Comparison of ENCODE assay signal across 13 cellular contexts in the genomic region with DNA sequence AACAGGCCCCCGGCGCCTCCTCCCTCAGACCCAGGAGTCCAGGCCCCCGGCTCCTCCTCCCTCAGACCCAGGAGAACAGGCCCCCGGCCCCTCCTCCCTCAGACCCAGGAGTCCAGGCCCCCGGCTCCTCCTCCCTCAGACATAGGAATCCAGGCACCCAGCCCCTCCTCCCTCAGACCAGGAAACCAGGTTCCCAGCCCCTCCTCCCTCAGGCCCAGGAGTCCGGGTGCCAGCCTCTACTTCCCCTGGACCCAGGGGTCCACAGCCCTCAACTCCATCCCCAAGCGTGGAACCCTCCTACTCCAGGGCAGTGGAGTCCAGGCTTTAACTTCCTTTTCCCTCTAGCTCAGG. TPM values are rescaled to one million over a fixed set of nuclear protein-coding genes. Genes with fewer than 3 reads are reported as not detected.
DNase-seq lines count a peak whose midpoint lies in the region; ATAC-seq, FAIRE-seq and TF ChIP-seq lines count a peak whose summit lies in the region.
"Had no signal": no experiment of that assay in that cellular context is flagged by ENCODE, and none has a peak within 500 bp of the region (broad histone marks: within the 10 kb centered on the region; RNA-seq: fewer than 3 reads in every experiment).

No MANE protein-coding gene starts in this region.

- H3K4me3 ChIP-seq in IMR-90 (ENCODE audit: insufficient read depth, low read depth, low read length) (no peak overlapping the region), keratinocyte (ENCODE audit: control insufficient read depth in 2 of 3, extremely low read depth in 1 of 3, insufficient read depth in 2 of 3, low read depth in 1 of 3, low read length in 3 of 3) (peak overlapping the region; percentile 36 to 63 (median 62))
- H3K4me3 ChIP-seq: GM12878, uterus had no signal

- ATAC-seq in IMR-90 (ENCODE audit: low read depth): no peak
- ATAC-seq in stimulated activated effector memory CD8-positive, alpha-beta T cell treated with anti-CD3 and anti-CD28 coated beads, Interleukin-12 subunit alpha, Interleukin-12 subunit beta, amount 100 ng/mL, for 72 hours: no peak
- ATAC-seq in left lobe of liver: no peak

- peaks cover 6% of the 10 kb centered on the region for H3K4me1 Mint-ChIP-seq in MCF 10A (ENCODE audit: insufficient read depth, unreplicated experiment)
- H3K4me1 Mint-ChIP-seq in stimulated activated effector memory CD8-positive, alpha-beta T cell treated with anti-CD3 and anti-CD28 coated beads, Interleukin-12 subunit alpha, Interleukin-12 subunit beta, amount 100 ng/mL, for 72 hours: peaks cover 11% of the 10 kb centered on the region

- intact Hi-C loops in IMR-90 (cut with micrococcal nuclease): no loop called here
- intact Hi-C loops in MCF 10A (cut with micrococcal nuclease): no loop called here

- H2BK120ac ChIP-seq in IMR-90 (ENCODE audit: low read depth, low read length): no peak overlapping the region

- no peak overlapping the region for H2BK15ac ChIP-seq in IMR-90 (ENCODE audit: low read depth, low read length)

- no peak overlapping the region for H3K23ac ChIP-seq in IMR-90 (ENCODE audit: low read depth, low read length)

- H2BK20ac ChIP-seq in IMR-90 (ENCODE audit: low read depth, low read length): no peak overlapping the region

- H3K9me1 ChIP-seq in IMR-90 (ENCODE audit: insufficient read depth, low read length) (no peaks in the 10 kb centered on the region), keratinocyte (ENCODE audit: control insufficient read depth, extremely low read depth, insufficient read depth, low read length) (no peaks in the 10 kb centered on the region)

- H3K79me1 ChIP-seq in IMR-90 (ENCODE audit: low read depth in 1 of 2, low read length in 2 of 2): no peaks in the 10 kb centered on the region; a peak in 1 of 4 replicates

- no peak overlapping the region for H4K91ac ChIP-seq in IMR-90 (ENCODE audit: insufficient read depth, low read depth, low read length)

- H3K4me3 Mint-ChIP-seq in MCF 10A (ENCODE audit: unreplicated experiment): peak overlapping the region; percentile 69
- no peak overlapping the region for H3K4me3 Mint-ChIP-seq in stimulated activated effector memory CD8-positive, alpha-beta T cell treated with anti-CD3 and anti-CD28 coated beads, Interleukin-12 subunit alpha, Interleukin-12 subunit beta, amount 100 ng/mL, for 72 hours
- H3K4me3 Mint-ChIP-seq: activated CD4-positive, alpha-beta memory T cell treated with anti-CD3 and anti-CD28 coated beads, Interleukin-2, amount 10 ng/mL, durations not matched to agents 7 days and 5 days; T-cell had no signal

- H3K18ac ChIP-seq in IMR-90 (ENCODE audit: low read depth, low read length): no peak overlapping the region

- H3K4ac ChIP-seq in IMR-90 (ENCODE audit: low read depth, low read length): no peak overlapping the region

- no peak overlapping the region for H3K56ac ChIP-seq in IMR-90 (ENCODE audit: extremely low read depth, insufficient read depth, low read length)

- H3K36me3 ChIP-seq in IMR-90 (ENCODE audit: control insufficient read depth, insufficient read depth, low read length) (peaks cover 6% of the 10 kb centered on the region; the same call in 1 of the 2 replicates), keratinocyte (ENCODE audit: control insufficient read depth in 2 of 2, extremely low read depth in 1 of 2, insufficient read depth in 2 of 2, low read length in 2 of 2) (peaks cover 0 to 3% of the 10 kb centered on the region in 2 experiments)
- H3K36me3 ChIP-seq: uterus had no signal

- dilution Hi-C loops in IMR-90 (cut with HindIII; ENCODE audit: low sequenced_read_pairs, unreplicated experiment): no loop called here
- dilution Hi-C loops in keratinocyte (cut with MboI; ENCODE audit: extremely low pct_ligation_motif_present, low sequenced_read_pairs): no loop called here

- in situ Hi-C loops in IMR-90 (cut with MboI; ENCODE audit: low sequenced_read_pairs) (no loop called here), KBM-7 (cut with MboI; ENCODE audit: low pct_unique_long_range_greater_than_20kb, low sequenced_read_pairs) (no loop called here)

- H3K27me3 ChIP-seq in IMR-90 (ENCODE audit: control insufficient read depth, insufficient read depth, low read length): no peaks in the 10 kb centered on the region
- H3K27me3 ChIP-seq in keratinocyte (ENCODE audit: control insufficient read depth, extremely low read depth, insufficient read depth, low read length): no peaks in the 10 kb centered on the region
- H3K27me3 ChIP-seq: dorsolateral prefrontal cortex, uterus had no signal

- no peak overlapping the region for H4K5ac ChIP-seq in IMR-90 (ENCODE audit: low read depth, low read length)

- POLR2A ChIA-PET in IMR-90 (lab: Charles Lee; ENCODE audit: unreplicated experiment): no interaction called here
- POLR2A ChIA-PET in MCF 10A (lab: Yijun Ruan, JAX): interaction anchor here (1.3 to 2.2 kb wide), 8 partner anchors 16 to 57 kb away, joined by 3 to 24 read pairs (median 7); partner anchors contain the start of genes CNOT3, MBOAT7, PRPF31 and RPS9

- H3K9me3 ChIP-seq in IMR-90 (ENCODE audit: control insufficient read depth, insufficient read depth, low read length): no peaks in the 10 kb centered on the region
- no peaks in the 10 kb centered on the region for H3K9me3 ChIP-seq in keratinocyte (ENCODE audit: control insufficient read depth, low read depth, low read length)
- H3K9me3 ChIP-seq: uterus had no signal

- H2AFZ ChIP-seq in IMR-90 (replicated peaks; ENCODE audit: low read length, poor library complexity) (peak overlapping the region; percentile 75), keratinocyte (ENCODE audit: control insufficient read depth, low read length) (no peak overlapping the region)

- H3K36me3 Mint-ChIP-seq in MCF 10A (ENCODE audit: insufficient read depth, unreplicated experiment): peaks cover 20% of the 10 kb centered on the region
- H3K36me3 Mint-ChIP-seq in stimulated activated effector memory CD8-positive, alpha-beta T cell treated with anti-CD3 and anti-CD28 coated beads, Interleukin-12 subunit alpha, Interleukin-12 subunit beta, amount 100 ng/mL, for 72 hours: peaks cover 33% of the 10 kb centered on the region
- H3K36me3 Mint-ChIP-seq: activated naive CD4-positive, alpha-beta T cell treated with anti-CD3 and anti-CD28 coated beads, Interleukin-2, amount 50 U/mL, for 72 hours had no signal

- CTCF ChIA-PET in IMR-90 (lab: Yijun Ruan, JAX): no interaction called here
- CTCF ChIA-PET in MCF 10A (lab: Yijun Ruan, JAX): interaction anchor here (0.5 to 2.2 kb wide), 6 partner anchors 9 to 373 kb away, joined by 3 to 11 read pairs (median 4); no protein-coding TSS in a partner anchor

- WGBS in IMR-90 (ENCODE audit: extremely low coverage in 2 of 2, insufficient read length in 1 of 2), 2 experiments: 58% methylated on average over 3 of the region's 7 CpGs; no CpG with 5 or more reads in 1 of the 2 experiments

- TF ChIP-seq CTCF in IMR-90 (conservative IDR thresholded peaks at IDR 0.05; ENCODE audit: low read depth, low read length) (no peak), MCF 10A (IDR thresholded peaks at IDR 0.05; ENCODE audit: unreplicated experiment) (no peak), keratinocyte (optimal IDR thresholded peaks at IDR 0.05 in 1 of 3, IDR thresholded peaks at IDR 0.05 in 1 of 3, conservative IDR thresholded peaks at IDR 0.05 in 1 of 3; ENCODE audit: extremely low read depth in 1 of 3, insufficient read depth in 2 of 3, low read length in 3 of 3) (no peak)

- H3K9ac ChIP-seq in IMR-90 (ENCODE audit: low read depth, low read length) (no peak overlapping the region), keratinocyte (ENCODE audit: control insufficient read depth, extremely low read depth, insufficient read depth, low read length) (peak overlapping the region; percentile 62)

- H3K27ac ChIP-seq in IMR-90 (ENCODE audit: insufficient read depth, low read length) (no peak overlapping the region), keratinocyte (ENCODE audit: control insufficient read depth, insufficient read depth, low read length) (peak overlapping the region; percentile 20)
- H3K27ac ChIP-seq: dorsolateral prefrontal cortex had no signal

- H3K9me3 Mint-ChIP-seq in MCF 10A (ENCODE audit: unreplicated experiment): no peaks in the 10 kb centered on the region
- H3K9me3 Mint-ChIP-seq in stimulated activated effector memory CD8-positive, alpha-beta T cell treated with anti-CD3 and anti-CD28 coated beads, Interleukin-12 subunit alpha, Interleukin-12 subunit beta, amount 100 ng/mL, for 72 hours: no peaks in the 10 kb centered on the region
- H3K9me3 Mint-ChIP-seq: activated CD4-positive, alpha-beta memory T cell treated with anti-CD3 and anti-CD28 coated beads, Interleukin-2, amount 10 ng/mL, durations not matched to agents 7 days and 5 days; activated naive CD4-positive, alpha-beta T cell treated with anti-CD3 and anti-CD28 coated beads, Interleukin-2, amount 50 U/mL, for 72 hours; T-cell had no signal

- no peak overlapping the region for H3K4me2 ChIP-seq in IMR-90 (ENCODE audit: low read depth, low read length)
- peak overlapping the region; percentile 73 for H3K4me2 ChIP-seq in keratinocyte (ENCODE audit: control insufficient read depth, extremely low read depth, insufficient read depth, low read depth, low read length)

- no peak for DNase-seq in IMR-90
- no peak for DNase-seq in MCF 10A (ENCODE audit: unreplicated experiment)
- no peak for DNase-seq in keratinocyte (ENCODE audit: low read depth, low spot score)
- no peak for DNase-seq in stimulated activated effector memory CD8-positive, alpha-beta T cell treated with anti-CD3 and anti-CD28 coated beads, Interleukin-12 subunit alpha, Interleukin-12 subunit beta, amount 100 ng/mL, for 72 hours (ENCODE audit: low spot score in 2 of 2)
- DNase-seq in left lobe of liver (ENCODE audit: low spot score): no peak
- DNase-seq in KBM-7: no peak
- DNase-seq in COLO668 (lab: John Stamatoyannopoulos, UW; ENCODE audit: unreplicated experiment): no peak
- DNase-seq: activated CD4-positive, alpha-beta memory T cell treated with anti-CD3 and anti-CD28 coated beads, Interleukin-2, amount 10 ng/mL, durations not matched to agents 7 days and 5 days; dorsolateral prefrontal cortex; T-cell; uterus had no signal

- no peak for TF ChIP-seq POLR2A in IMR-90 (IDR thresholded peaks at IDR 0.05; ENCODE audit: low read depth, low read length)

- TF ChIP-seq RAD21 in IMR-90 (IDR thresholded peaks at IDR 0.05; ENCODE audit: low read length): no peak

- H4K20me1 ChIP-seq in IMR-90 (ENCODE audit: insufficient read depth, low read length) (no peaks in the 10 kb centered on the region; the same call in 1 of the 2 replicates), keratinocyte (ENCODE audit: control insufficient read depth, extremely low read depth, insufficient read depth, low read length) (no peaks in the 10 kb centered on the region)

- H2AK9ac ChIP-seq in IMR-90 (replicated peaks; ENCODE audit: low read depth, low read length, poor library complexity): peak overlapping the region; percentile 72

- H3K79me2 ChIP-seq in keratinocyte (ENCODE audit: control insufficient read depth, insufficient read depth, low read length): no peaks in the 10 kb centered on the region

- H4K8ac ChIP-seq in IMR-90 (ENCODE audit: low read depth in 2 of 2, low read length in 2 of 2): no peak overlapping the region

- H2AK5ac ChIP-seq in IMR-90 (ENCODE audit: low read depth, low read length): no peak overlapping the region

- H3K27ac Mint-ChIP-seq in MCF 10A (ENCODE audit: low read depth, unreplicated experiment): peak overlapping the region; percentile 85
- peak overlapping the region; percentile 48 for H3K27ac Mint-ChIP-seq in stimulated activated effector memory CD8-positive, alpha-beta T cell treated with anti-CD3 and anti-CD28 coated beads, Interleukin-12 subunit alpha, Interleukin-12 subunit beta, amount 100 ng/mL, for 72 hours
- H3K27ac Mint-ChIP-seq: activated CD4-positive, alpha-beta memory T cell treated with anti-CD3 and anti-CD28 coated beads, Interleukin-2, amount 10 ng/mL, durations not matched to agents 7 days and 5 days; T-cell had no signal

- H2BK5ac ChIP-seq in IMR-90 (ENCODE audit: low read depth, low read length, poor library complexity, severe bottlenecking): no peak overlapping the region

- H3K14ac ChIP-seq in IMR-90 (replicated peaks; ENCODE audit: low read depth, low read length): no peak overlapping the region

- FAIRE-seq in keratinocyte (lab: Jason Lieb, UNC): no peak
- FAIRE-seq: GM12878 had no signal

- H3K27me3 Mint-ChIP-seq in MCF 10A (ENCODE audit: insufficient read depth, unreplicated experiment): no peaks in the 10 kb centered on the region
- H3K27me3 Mint-ChIP-seq: activated CD4-positive, alpha-beta memory T cell treated with anti-CD3 and anti-CD28 coated beads, Interleukin-2, amount 10 ng/mL, durations not matched to agents 7 days and 5 days; T-cell had no signal

- H3K4me1 ChIP-seq in IMR-90 (ENCODE audit: control insufficient read depth, insufficient read depth, low read length) (no peaks in the 10 kb centered on the region), keratinocyte (ENCODE audit: control insufficient read depth, extremely low read depth, insufficient read depth, low read length) (peaks cover 4% of the 10 kb centered on the region)
- H3K4me1 ChIP-seq: uterus had no signal

- BruUV-seq in IMR-90 (replicated peaks; lab: Mats Ljungman, UMichigan) (no TSS peak), MCF 10A (replicated peaks; lab: Mats Ljungman, UMichigan) (no TSS peak)

RNA-seq across cellular contexts. Expression of gene TMC4, which starts 0.6 kb away (rescaled TPM):
- total RNA-seq in IMR-90 (2012; rRNA removed) (0.28 and 0.72 TPM in 2 replicates), MCF 10A (2022) (3.7 and 6.1 TPM in 2 replicates), left lobe of liver (1.9 TPM)
- polyA plus RNA-seq in IMR-90 (2012; rRNA removed) (1.1 and 1.3 TPM in 2 replicates), keratinocyte (1.5 to 2.2 TPM (median 1.8 TPM) in 3 replicates)
- polyA plus RNA-seq in IMR-90 (2012; cell fraction: cytosol; rRNA removed): 2.3 and 2.6 TPM in 2 replicates
- 3.1 and 5.7 TPM in 2 replicates for polyA plus RNA-seq in IMR-90 (2012; cell fraction: nucleus; rRNA removed; ENCODE audit: low replicate concordance)
- polyA plus RNA-seq in keratinocyte (2011; ENCODE audit: low read depth): 2.8 TPM
- polyA plus RNA-seq in keratinocyte (2011; cell fraction: cytosol; rRNA removed): 1.0 and 2.2 TPM in 2 replicates
- 10.2 and 10.8 TPM in 2 replicates for polyA plus RNA-seq in keratinocyte (2011; cell fraction: nucleus; rRNA removed)
- polyA plus RNA-seq in keratinocyte (2012; ENCODE audit: low replicate concordance): 4.5 and 6.4 TPM in 2 replicates
- polyA minus RNA-seq in keratinocyte: 1.7 to 3.1 TPM (median 2.9 TPM) in 3 replicates
- polyA minus RNA-seq in keratinocyte (2011; cell fraction: cytosol; rRNA and poly(A)+ RNA removed): 2.3 TPM
- polyA minus RNA-seq in keratinocyte (2011; cell fraction: nucleus; rRNA and poly(A)+ RNA removed): 2.1 and 2.6 TPM in 2 replicates
- total RNA-seq: activated naive CD4-positive, alpha-beta T cell treated with anti-CD3 and anti-CD28 coated beads, Interleukin-2, amount 50 U/mL, for 72 hours had no signal

RNA-seq across cellular contexts. Expression of gene LENG1, which starts 12.9 kb away (rescaled TPM):
- total RNA-seq in IMR-90 (2012; rRNA removed): 2.7 and 5.0 TPM in 2 replicates
- 5.3 and 6.1 TPM in 2 replicates for polyA plus RNA-seq in IMR-90 (2012; rRNA removed)
- polyA plus RNA-seq in IMR-90 (2012; cell fraction: cytosol; rRNA removed): 4.1 and 8.6 TPM in 2 replicates
- polyA plus RNA-seq in IMR-90 (2012; cell fraction: nucleus; rRNA removed; ENCODE audit: low replicate concordance): 2.3 and 4.0 TPM in 2 replicates
- total RNA-seq in MCF 10A (2022): 6.1 and 8.2 TPM in 2 replicates
- 2.0 to 4.0 TPM (median 3.4 TPM) in 3 replicates for polyA plus RNA-seq in keratinocyte
- polyA plus RNA-seq in keratinocyte (2011; ENCODE audit: low read depth): 5.4 TPM
- 1.5 and 3.5 TPM in 2 replicates for polyA plus RNA-seq in keratinocyte (2011; cell fraction: cytosol; rRNA removed)
- 2.4 and 2.6 TPM in 2 replicates for polyA plus RNA-seq in keratinocyte (2011; cell fraction: nucleus; rRNA removed)
- polyA plus RNA-seq in keratinocyte (2012; ENCODE audit: low replicate concordance): 4.3 and 7.3 TPM in 2 replicates
- polyA minus RNA-seq in keratinocyte: 0.16 TPM in 1 of 3 replicates, not detected in the others
- 1.3 TPM for polyA minus RNA-seq in keratinocyte (2011; cell fraction: cytosol; rRNA and poly(A)+ RNA removed)
- 0.32 and 0.62 TPM in 2 replicates for polyA minus RNA-seq in keratinocyte (2011; cell fraction: nucleus; rRNA and poly(A)+ RNA removed)
- total RNA-seq in left lobe of liver: 1.3 TPM

RNA-seq across cellular contexts. Expression of gene MBOAT7, which starts 17.0 kb away (rescaled TPM):
- total RNA-seq in IMR-90 (2012; rRNA removed) (9.2 and 11.3 TPM in 2 replicates), MCF 10A (2022) (43.8 and 49.5 TPM in 2 replicates), left lobe of liver (34.3 TPM)
- polyA plus RNA-seq in IMR-90 (2012; rRNA removed) (121 and 137 TPM in 2 replicates), keratinocyte (41.3 to 70.2 TPM (median 62.7 TPM) in 3 replicates)
- polyA plus RNA-seq in IMR-90 (2012; cell fraction: cytosol; rRNA removed): 132 and 169 TPM in 2 replicates
- 124 and 275 TPM in 2 replicates for polyA plus RNA-seq in IMR-90 (2012; cell fraction: nucleus; rRNA removed; ENCODE audit: low replicate concordance)
- 6.9 TPM for polyA plus RNA-seq in keratinocyte (2011; ENCODE audit: low read depth)
- 40.0 and 79.8 TPM in 2 replicates for polyA plus RNA-seq in keratinocyte (2011; cell fraction: cytosol; rRNA removed)
- polyA plus RNA-seq in keratinocyte (2011; cell fraction: nucleus; rRNA removed): 146 and 213 TPM in 2 replicates
- 54.1 and 120 TPM in 2 replicates for polyA plus RNA-seq in keratinocyte (2012; ENCODE audit: low replicate concordance)
- polyA minus RNA-seq in keratinocyte: 41.1 to 132 TPM (median 55.3 TPM) in 3 replicates
- 195 TPM for polyA minus RNA-seq in keratinocyte (2011; cell fraction: cytosol; rRNA and poly(A)+ RNA removed)
- polyA minus RNA-seq in keratinocyte (2011; cell fraction: nucleus; rRNA and poly(A)+ RNA removed): 158 and 173 TPM in 2 replicates

RNA-seq across cellular contexts. Expression of gene TSEN34, which starts 18.7 kb away (rescaled TPM):
- total RNA-seq in IMR-90 (2012; rRNA removed) (32.1 and 34.4 TPM in 2 replicates), MCF 10A (2022) (28.0 and 40.1 TPM in 2 replicates), left lobe of liver (17.4 TPM)
- polyA plus RNA-seq in IMR-90 (2012; rRNA removed) (69.4 and 85.4 TPM in 2 replicates), keratinocyte (36.5 to 49.7 TPM (median 40.5 TPM) in 3 replicates)
- polyA plus RNA-seq in IMR-90 (2012; cell fraction: cytosol; rRNA removed): 76.0 and 115 TPM in 2 replicates
- polyA plus RNA-seq in IMR-90 (2012; cell fraction: nucleus; rRNA removed; ENCODE audit: low replicate concordance): 23.3 and 54.8 TPM in 2 replicates
- 8.1 TPM for polyA plus RNA-seq in keratinocyte (2011; ENCODE audit: low read depth)
- polyA plus RNA-seq in keratinocyte (2011; cell fraction: cytosol; rRNA removed): 30.5 and 56.0 TPM in 2 replicates
- 22.0 and 30.1 TPM in 2 replicates for polyA plus RNA-seq in keratinocyte (2011; cell fraction: nucleus; rRNA removed)
- 22.8 and 48.0 TPM in 2 replicates for polyA plus RNA-seq in keratinocyte (2012; ENCODE audit: low replicate concordance)
- polyA minus RNA-seq in keratinocyte: 22.7 to 39.1 TPM (median 33.0 TPM) in 3 replicates
- 60.6 TPM for polyA minus RNA-seq in keratinocyte (2011; cell fraction: cytosol; rRNA and poly(A)+ RNA removed)
- polyA minus RNA-seq in keratinocyte (2011; cell fraction: nucleus; rRNA and poly(A)+ RNA removed): 11.6 and 14.2 TPM in 2 replicates

RNA-seq across cellular contexts. Expression of gene RPS9, which starts 28.3 kb away (rescaled TPM):
- total RNA-seq in IMR-90 (2012; rRNA removed) (1,531 and 2,225 TPM in 2 replicates), MCF 10A (2022) (1,356 and 1,735 TPM in 2 replicates), left lobe of liver (482 TPM)
- polyA plus RNA-seq in IMR-90 (2012; rRNA removed) (2,323 and 2,588 TPM in 2 replicates), keratinocyte (1,666 to 2,598 TPM (median 1,866 TPM) in 3 replicates)
- polyA plus RNA-seq in IMR-90 (2012; cell fraction: cytosol; rRNA removed): 5,840 and 5,869 TPM in 2 replicates
- 1,199 and 1,463 TPM in 2 replicates for polyA plus RNA-seq in IMR-90 (2012; cell fraction: nucleus; rRNA removed; ENCODE audit: low replicate concordance)
- polyA plus RNA-seq in keratinocyte (2011; ENCODE audit: low read depth): 468 TPM
- polyA plus RNA-seq in keratinocyte (2011; cell fraction: cytosol; rRNA removed): 1,169 and 2,467 TPM in 2 replicates
- 562 and 695 TPM in 2 replicates for polyA plus RNA-seq in keratinocyte (2011; cell fraction: nucleus; rRNA removed)
- 2,423 and 2,469 TPM in 2 replicates for polyA plus RNA-seq in keratinocyte (2012; ENCODE audit: low replicate concordance)
- 519 to 770 TPM (median 701 TPM) in 3 replicates for polyA minus RNA-seq in keratinocyte
- 1,006 TPM for polyA minus RNA-seq in keratinocyte (2011; cell fraction: cytosol; rRNA and poly(A)+ RNA removed)
- polyA minus RNA-seq in keratinocyte (2011; cell fraction: nucleus; rRNA and poly(A)+ RNA removed): 236 and 249 TPM in 2 replicates
